ENCODE assay signal across 8 cellular contexts in the genomic region with DNA sequence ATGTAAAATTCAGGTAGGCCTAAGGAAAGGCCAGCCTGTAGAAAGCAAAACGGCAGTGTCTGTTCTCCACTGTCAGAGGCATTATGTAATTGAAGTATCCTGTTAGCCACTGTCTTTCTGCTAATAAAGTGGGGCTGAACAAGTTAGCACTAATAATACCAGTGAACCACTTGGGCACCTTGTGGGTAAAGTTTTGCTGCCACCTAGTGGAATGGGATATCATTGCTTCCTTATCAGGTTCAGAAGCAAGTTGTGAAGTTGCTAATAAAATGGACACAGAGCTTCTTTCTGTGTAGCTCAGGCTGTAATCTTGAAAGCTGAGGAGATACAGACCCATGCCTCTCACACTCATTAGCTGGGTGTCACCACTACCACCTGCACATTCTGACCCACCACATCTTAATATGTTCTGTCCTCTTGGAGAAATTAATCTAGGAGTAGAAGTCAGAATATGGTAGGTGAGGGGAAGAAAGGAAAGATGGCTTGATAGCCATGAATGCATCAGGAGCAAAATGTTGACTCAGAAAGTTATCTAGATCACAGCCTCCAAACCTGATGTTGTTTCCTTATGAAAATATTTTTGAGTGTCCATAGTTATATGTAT.
DNase-seq lines count a peak whose midpoint lies in the region; ATAC-seq and TF ChIP-seq lines count a peak whose summit lies in the region.

No MANE protein-coding gene starts in this region.

- no peak for TF ChIP-seq POLR2A in suprapubic skin (IDR thresholded peaks at IDR 0.05)

- DNase-seq in activated T-cell treated with anti-CD3 and anti-CD28 coated beads for 4 hours (peak; percentile 44), NCI-H1930 (lab: John Stamatoyannopoulos, UW) (peak; percentile 33 to 47), T-helper 17 cell (peak in 1 of 3 donors; percentile 32), dermis microvascular lymphatic vessel endothelial cell (ENCODE audit: low read depth in 2 of 2) (peak; percentile 71 to 81), lung (ENCODE audit: low spot score) (peak; percentile 62), suprapubic skin (ENCODE audit: low spot score in 2 of 2) (no peak)
- no peak for DNase-seq in activated T-cell treated with anti-CD3 and anti-CD28 coated beads, Interleukin-2, amount 50 U/mL, for 1 hour

- peak; percentile 77 for ATAC-seq in HG02623 (IDR thresholded peaks at IDR 0.05; ENCODE audit: unreplicated experiment)
- peak; percentile 78 for ATAC-seq in T-helper 17 cell
- ATAC-seq in lung (ENCODE audit: insufficient read depth, low FRiP score) = peak; percentile 82

- TF ChIP-seq CTCF in lung (IDR thresholded peaks at IDR 0.05; ENCODE audit: control extremely low read depth, extremely low read depth) (peak; percentile 79), suprapubic skin (IDR thresholded peaks at IDR 0.05) (peak; percentile 53 to 76)

- H3K27me3 ChIP-seq in lung (ENCODE audit: control insufficient read depth, insufficient read depth) = no peaks in the 10 kb centered on the region
- peaks cover 12% of the 10 kb centered on the region for H3K27me3 ChIP-seq in suprapubic skin

- H3K36me3 Mint-ChIP-seq in T-helper 17 cell (ENCODE audit: low read depth) = no peaks in the 10 kb centered on the region

- no peak overlapping the region for H3K4me3 ChIP-seq in lung
- H3K4me3 ChIP-seq in suprapubic skin = no peak overlapping the region

- no peak for TF ChIP-seq EP300 in suprapubic skin (IDR thresholded peaks at IDR 0.05)

- H3K4me1 ChIP-seq in lung (ENCODE audit: control insufficient read depth in 2 of 2, insufficient read depth in 2 of 2, low read length in 2 of 2) (peaks cover 0 to 3% of the 10 kb centered on the region in 2 donors), suprapubic skin (peaks cover 3% of the 10 kb centered on the region)

- H3K9me3 ChIP-seq in T-helper 17 cell (ENCODE audit: control insufficient read depth, low read length, poor library complexity, severe bottlenecking) (no peaks in the 10 kb centered on the region), lung (ENCODE audit: control insufficient read depth in 2 of 2, insufficient read depth in 1 of 2, low read length in 1 of 2) (no peaks in the 10 kb centered on the region), suprapubic skin (no peaks in the 10 kb centered on the region)

- no peak overlapping the region for H3K27ac Mint-ChIP-seq in T-helper 17 cell

- H3K4me3 Mint-ChIP-seq in T-helper 17 cell = no peak overlapping the region

- H3K36me3 ChIP-seq in lung (ENCODE audit: control insufficient read depth in 2 of 2, insufficient read depth in 2 of 2, low read length in 2 of 2) (no peaks in the 10 kb centered on the region), suprapubic skin (no peaks in the 10 kb centered on the region)

- peaks cover 4% of the 10 kb centered on the region for H3K4me1 Mint-ChIP-seq in T-helper 17 cell

- H3K27ac ChIP-seq in lung (ENCODE audit: low read depth in 1 of 2, low read length in 1 of 2) = no peak overlapping the region
- no peak overlapping the region for H3K27ac ChIP-seq in suprapubic skin

- peaks cover 41% of the 10 kb centered on the region for H3K27me3 Mint-ChIP-seq in T-helper 17 cell

- WGBS in lung, 2 donors = 0 to 3% methylated on average over 1 of the region's 1 CpG
- WGBS in suprapubic skin = 0% methylated on average over 1 of the region's 1 CpG

Comparison
In these comparisons a context has a peak if more than half of its experiments do, and no peak if none do; other contexts are left out.
1. DNase-seq: peak in activated T-cell treated with anti-CD3 and anti-CD28 coated beads for 4 hours (single experiment), NCI-H1930 (2 of 2), dermis microvascular lymphatic vessel endothelial cell (2 of 2) and lung (single experiment); none in activated T-cell treated with anti-CD3 and anti-CD28 coated beads, Interleukin-2, amount 50 U/mL, for 1 hour (single experiment) and suprapubic skin (0 of 2).
2. Peak in every context shown above with its lines, with median percentiles within 50 percentile points of each other: ATAC-seq.